15 cellular contexts compared by ENCODE assay signal in the genomic region with DNA sequence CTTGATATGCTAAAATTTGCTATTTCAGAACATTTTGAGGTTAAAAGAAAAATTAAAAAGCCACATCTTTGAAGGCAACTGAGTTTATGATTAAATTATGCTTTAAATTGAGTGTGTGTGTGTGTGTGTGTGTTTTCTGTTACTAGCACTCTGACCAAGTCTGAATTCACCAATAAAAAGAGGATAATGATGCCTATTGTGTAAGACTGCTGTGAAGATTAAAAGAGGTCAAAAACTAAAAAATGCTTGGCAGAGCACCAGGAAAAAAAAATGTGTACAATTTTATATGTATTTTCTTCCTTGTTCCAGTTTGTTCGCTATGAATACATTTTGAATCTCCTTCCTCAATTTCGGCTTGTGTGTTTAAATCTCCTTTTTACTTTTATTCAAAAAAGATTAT.
DNase-seq lines count a peak whose midpoint lies in the region; ATAC-seq and TF ChIP-seq lines count a peak whose summit lies in the region.
"Had no signal": no experiment of that assay in that cellular context is flagged by ENCODE, and none has a peak within 500 bp of the region (broad histone marks: within the 10 kb centered on the region; RNA-seq: fewer than 3 reads in every experiment).

No MANE protein-coding gene starts in this region.

- no peak overlapping the region for H2BK15ac ChIP-seq in mesendoderm (replicated peaks; ENCODE audit: low read depth)

- H3K27me3 ChIP-seq in mesendoderm (ENCODE audit: insufficient read depth, low read length, poor library complexity), result peaks cover 2% of the 10 kb centered on the region

- no peak overlapping the region for H2BK120ac ChIP-seq in mesendoderm (ENCODE audit: low read depth, low read length)

- H3K79me1 ChIP-seq in mesendoderm (ENCODE audit: low read length), result no peaks in the 10 kb centered on the region

- no peak overlapping the region for H4K8ac ChIP-seq in mesendoderm (ENCODE audit: low read depth, low read length)

- H2BK5ac ChIP-seq in mesendoderm (ENCODE audit: low read length), result no peak overlapping the region

- H2AK5ac ChIP-seq in mesendoderm (ENCODE audit: low read length), result no peak overlapping the region

- no peaks in the 10 kb centered on the region for H3K4me1 ChIP-seq in mesendoderm (ENCODE audit: control insufficient read depth, low read depth, low read length)

- ATAC-seq in GM18511 (IDR thresholded peaks at IDR 0.05; ENCODE audit: unreplicated experiment), result no peak

- no peak overlapping the region for H3K4ac ChIP-seq in mesendoderm (ENCODE audit: low read depth, low read length)

- H3K23ac ChIP-seq in mesendoderm (ENCODE audit: low read length), result no peak overlapping the region

- H3K56ac ChIP-seq in mesendoderm (ENCODE audit: low read length), result no peak overlapping the region

- WGBS in mesendoderm (ENCODE audit: extremely low coverage, insufficient coverage, low lambda C conversion rate), result no CpG with 5 or more reads among the region's 2 CpGs

- H3K18ac ChIP-seq in mesendoderm (ENCODE audit: low read length), result no peak overlapping the region

- no peaks in the 10 kb centered on the region for H3K36me3 ChIP-seq in mesendoderm (ENCODE audit: control insufficient read depth, insufficient read depth, low read length)

- H3K4me3 ChIP-seq in cardiac fibroblast (replicated peaks in 1 of 2; ENCODE audit: low read depth in 2 of 2, low read length in 2 of 2), result no peak overlapping the region
- H3K4me3 ChIP-seq in mesendoderm (ENCODE audit: low read length), result no peak overlapping the region

- no peak overlapping the region for H3K4me2 ChIP-seq in mesendoderm (ENCODE audit: low read length)

- H3K9ac ChIP-seq in mesendoderm (ENCODE audit: low read length), result no peak overlapping the region

- H3K79me2 ChIP-seq in mesendoderm (ENCODE audit: control insufficient read depth, insufficient read depth, low read length), result no peaks in the 10 kb centered on the region

- no peak overlapping the region for H4K5ac ChIP-seq in mesendoderm (ENCODE audit: low read length)

- H3K27ac ChIP-seq in mesendoderm (ENCODE audit: low read depth, low read length), result no peak overlapping the region

- DNase-seq in NOMO-1 (lab: John Stamatoyannopoulos, UW; ENCODE audit: unreplicated experiment in 2 of 2) (peak; percentile 11 to 57), NOMO-1 treated with dmso at 0.1 percent for 144 hours (lab: John Stamatoyannopoulos, UW; ENCODE audit: unreplicated experiment) (no peak), cardiac fibroblast (ENCODE audit: low read depth in 2 of 2) (peak; percentile 25 to 71), iris pigment epithelial cell (ENCODE audit: low read depth) (peak; percentile 61), mesendoderm (no peak), NCI-H774 (lab: John Stamatoyannopoulos, UW) (no peak), activated T-cell treated with anti-CD3 and anti-CD28 coated beads for 4 hours (no peak)
- DNase-seq: 8988T, C1 segment of cervical spinal cord, COR-L47, H9, NCI-H1417 treated with DMSO at 0.1 percent for 48 hours, NCI-H526 treated with DMSO at 0.1 percent for 48 hours, SHP77 treated with DMSO at 0.1 percent for 48 hours had no signal

- TF ChIP-seq CTCF in cardiac fibroblast (IDR thresholded peaks at IDR 0.05; ENCODE audit: low read depth, low read length), result no peak

Comparison
In these comparisons a context has a peak if more than half of its experiments do, and no peak if none do; other contexts are left out.
1. DNase-seq: peak in NOMO-1 (2 of 2), cardiac fibroblast (2 of 2) and iris pigment epithelial cell (single experiment); none in NOMO-1 treated with dmso at 0.1 percent for 144 hours (single experiment), mesendoderm (single experiment), NCI-H774 (single experiment) and activated T-cell treated with anti-CD3 and anti-CD28 coated beads for 4 hours (single experiment).